ENCODE assay signal across 1 cellular context in the genomic region with DNA sequence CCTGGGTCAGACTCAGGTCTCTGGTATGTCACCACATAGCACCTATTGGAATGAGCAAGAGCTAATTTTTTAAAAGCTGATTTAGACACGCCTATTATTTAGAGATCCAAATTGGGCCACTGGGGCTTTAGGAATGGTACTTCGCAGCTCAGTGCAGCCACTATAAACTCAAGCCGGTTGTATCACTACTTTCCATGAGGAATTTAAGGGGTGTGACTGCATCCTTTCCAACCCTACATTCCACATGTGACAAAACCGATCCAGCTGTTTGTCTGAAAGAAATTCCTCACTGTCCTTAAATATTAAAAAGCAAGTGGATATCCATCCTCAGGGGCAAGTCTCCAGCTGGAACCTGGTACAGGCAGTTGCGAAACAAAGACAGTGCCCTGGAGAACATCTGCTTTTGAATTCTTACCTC.
TF ChIP-seq lines count a peak whose summit lies in the region.

No MANE protein-coding gene starts in this region.

TF ChIP-seq in IMR-90, 13 proteins besides CTCF, POLR2A, EP300 and RAD21:
- no peak for TF ChIP-seq BHLHE40 (IDR thresholded peaks at IDR 0.05; ENCODE audit: low read depth, low read length)
- peak; percentile 84 for TF ChIP-seq CEBPB (IDR thresholded peaks at IDR 0.05; ENCODE audit: low read depth, low read length)
